9 cellular contexts compared by ENCODE assay signal in genomic region chr1:88595355-88595754, GRCh38.
A peak's percentile ranks its signal among the peaks of the same experiment; 100 is the strongest.
DNase-seq lines count a peak whose midpoint lies in the region; ATAC-seq, FAIRE-seq and TF ChIP-seq lines count a peak whose summit lies in the region.
"Had no signal": no experiment of that assay in that cellular context is flagged by ENCODE, and none has a peak within 500 bp of the region (broad histone marks: within the 10 kb centered on the region; RNA-seq: fewer than 3 reads in every experiment).

No MANE protein-coding gene starts in this region.

- no peak overlapping the region for H3K9ac ChIP-seq in neural progenitor cell

- H3K27me3 Mint-ChIP-seq in CD14-positive monocyte (ENCODE audit: low read depth in 3 of 3) (peaks cover 2% of the 10 kb centered on the region in 3 donors), neural progenitor cell (ENCODE audit: insufficient read depth, low read depth) (no peaks in the 10 kb centered on the region)

- peaks cover 5 to 32% (median 24%) of the 10 kb centered on the region in 7 donors for H3K9me3 Mint-ChIP-seq in CD14-positive monocyte
- H3K9me3 Mint-ChIP-seq in neural progenitor cell = peaks cover 39% of the 10 kb centered on the region

- H3K4me1 Mint-ChIP-seq in CD14-positive monocyte (no peaks in the 10 kb centered on the region), neural progenitor cell (no peaks in the 10 kb centered on the region)

- no peak overlapping the region for H2AFZ ChIP-seq in neural progenitor cell (replicated peaks)

- peak; percentile 45 for TF ChIP-seq CTCF in CD14-positive monocyte (IDR thresholded peaks at IDR 0.05)
- peak; percentile 14 for TF ChIP-seq CTCF in bronchial epithelial cell (IDR thresholded peaks at IDR 0.05; ENCODE audit: insufficient read depth, low read length, severe bottlenecking)
- TF ChIP-seq CTCF in neural progenitor cell (IDR thresholded peaks at IDR 0.05) = peak; percentile 46
- TF ChIP-seq CTCF in right atrium auricular region (IDR thresholded peaks at IDR 0.05) = no peak

- H3K27ac Mint-ChIP-seq in CD14-positive monocyte (no peak overlapping the region), neural progenitor cell (no peak overlapping the region)

- peaks cover 4% of the 10 kb centered on the region for H3K9me3 ChIP-seq in neural progenitor cell (ENCODE audit: low read depth)
- peaks cover 0 to 37% of the 10 kb centered on the region in 2 donors for H3K9me3 ChIP-seq in right atrium auricular region
- H3K9me3 ChIP-seq: SJCRH30 had no signal

- H3K4me2 ChIP-seq in neural progenitor cell = no peak overlapping the region

- no peaks in the 10 kb centered on the region for H3K27me3 ChIP-seq in bronchial epithelial cell (ENCODE audit: control insufficient read depth, insufficient read depth, low read length)
- H3K27me3 ChIP-seq in neural progenitor cell = no peaks in the 10 kb centered on the region
- no peaks in the 10 kb centered on the region for H3K27me3 ChIP-seq in right atrium auricular region
- H3K27me3 ChIP-seq: SJCRH30 had no signal

- intact Hi-C loops in CD14-positive monocyte (cut with micrococcal nuclease) = no loop called here

- no peaks in the 10 kb centered on the region for H3K79me2 ChIP-seq in neural progenitor cell (ENCODE audit: low read depth)

- H3K4me3 ChIP-seq in bronchial epithelial cell (ENCODE audit: low read depth, low read length) (no peak overlapping the region), neural progenitor cell (no peak overlapping the region), right atrium auricular region (no peak overlapping the region)
- H3K4me3 ChIP-seq: SJCRH30 had no signal

- H3K4me3 Mint-ChIP-seq in CD14-positive monocyte (no peak overlapping the region), neural progenitor cell (no peak overlapping the region)

- no peak overlapping the region for H3K27ac ChIP-seq in neural progenitor cell
- no peak overlapping the region for H3K27ac ChIP-seq in right atrium auricular region
- H3K27ac ChIP-seq: SJCRH30 had no signal

- H3K36me3 Mint-ChIP-seq in CD14-positive monocyte (no peaks in the 10 kb centered on the region), neural progenitor cell (no peaks in the 10 kb centered on the region)

- TF ChIP-seq POLR2A in GM18505 (IDR thresholded peaks at IDR 0.05; ENCODE audit: borderline replicate concordance, extremely low read depth, insufficient read depth, insufficient read length) = no peak

- H3F3A ChIP-seq in neural progenitor cell (ENCODE audit: low read depth) = no peaks in the 10 kb centered on the region

- FAIRE-seq in bronchial epithelial cell (lab: Jason Lieb, UNC) = no peak

- no peaks in the 10 kb centered on the region for H4K20me1 ChIP-seq in neural progenitor cell (ENCODE audit: low read depth)

- H3K36me3 ChIP-seq in bronchial epithelial cell (ENCODE audit: control insufficient read depth, insufficient read depth, low read length) = no peaks in the 10 kb centered on the region
- H3K36me3 ChIP-seq in neural progenitor cell = no peaks in the 10 kb centered on the region
- no peaks in the 10 kb centered on the region for H3K36me3 ChIP-seq in right atrium auricular region
- H3K36me3 ChIP-seq: SJCRH30 had no signal

- no peaks in the 10 kb centered on the region for H3K4me1 ChIP-seq in neural progenitor cell
- no peaks in the 10 kb centered on the region for H3K4me1 ChIP-seq in right atrium auricular region
- H3K4me1 ChIP-seq: SJCRH30 had no signal

- no peak for DNase-seq in CD14-positive monocyte (ENCODE audit: low spot score)
- peak; percentile 29 for DNase-seq in LoVo (ENCODE audit: low spot score)
- DNase-seq in bronchial epithelial cell (ENCODE audit: low read depth) = peak; percentile 64
- DNase-seq in neural progenitor cell (ENCODE audit: low spot score) = no peak
- no peak for DNase-seq in right atrium auricular region (ENCODE audit: low spot score)

- peak; percentile 72 for ATAC-seq in GM18511 (IDR thresholded peaks at IDR 0.05; ENCODE audit: unreplicated experiment)
- no peak for ATAC-seq in GM18505 (IDR thresholded peaks at IDR 0.05; ENCODE audit: unreplicated experiment)
- no peak for ATAC-seq in HG02970 (IDR thresholded peaks at IDR 0.05; ENCODE audit: low FRiP score, unreplicated experiment)

Comparison
In these comparisons a context has a peak if more than half of its experiments do, and no peak if none do; other contexts are left out.
1. DNase-seq: peak in LoVo (single experiment) and bronchial epithelial cell (single experiment); none in CD14-positive monocyte (single experiment), neural progenitor cell (single experiment) and right atrium auricular region (single experiment).
2. CTCF ChIP-seq: peak in CD14-positive monocyte (single experiment), bronchial epithelial cell (single experiment) and neural progenitor cell (single experiment); none in right atrium auricular region (0 of 2).